15 cellular contexts compared by ENCODE assay signal in the genomic region with DNA sequence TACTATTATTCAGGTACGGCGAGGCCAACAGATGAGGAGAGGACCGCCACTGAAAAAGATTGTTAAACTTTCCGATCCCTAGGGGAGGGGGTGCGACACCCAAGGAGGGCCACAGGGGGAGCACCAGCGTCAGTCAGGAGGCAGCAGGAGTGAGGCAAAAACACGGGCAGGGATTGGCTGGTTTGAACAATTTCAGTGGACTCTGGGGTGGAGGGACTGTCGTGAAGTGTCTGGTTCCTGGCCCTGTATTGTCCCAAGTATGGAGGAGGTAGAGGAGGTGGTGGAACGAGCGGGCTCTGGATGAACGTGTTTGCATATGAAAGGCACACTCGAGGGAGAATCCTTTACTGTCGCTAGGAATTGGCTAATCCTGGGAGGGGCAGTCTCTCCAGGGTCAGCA. TPM values are rescaled to one million over a fixed set of nuclear protein-coding genes. Genes with fewer than 3 reads are reported as not detected.
DNase-seq lines count a peak whose midpoint lies in the region; ATAC-seq, FAIRE-seq and TF ChIP-seq lines count a peak whose summit lies in the region.
"Had no signal": no experiment of that assay in that cellular context is flagged by ENCODE, and none has a peak within 500 bp of the region (broad histone marks: within the 10 kb centered on the region; RNA-seq: fewer than 3 reads in every experiment).

No MANE protein-coding gene starts in this region.

- DNase-seq in Panc1 (ENCODE audit: low read depth, low spot score) (no peak), hepatocyte (ENCODE audit: low spot score) (no peak), hippocampal formation (lab: John Stamatoyannopoulos, UW) (no peak), RCC 7860 (ENCODE audit: low spot score) (no peak), NCI-H1092 treated with DMSO at 0.1 percent for 48 hours (lab: John Stamatoyannopoulos, UW) (no peak)
- no peak for DNase-seq in CD4-positive, alpha-beta memory T cell
- DNase-seq: activated CD4-positive, CD25-positive, alpha-beta regulatory T cell; colonic mucosa; DMS79 treated with DMSO at 0.1 percent for 48 hours; NCI-H774; stimulated activated CD4-positive, alpha-beta T cell treated with anti-CD3 and anti-CD28 coated beads, Interleukin-4, amount 100 ng/mL, for 1 hour had no signal

- H3K36me3 ChIP-seq in Panc1 (ENCODE audit: control insufficient read depth, insufficient read depth, low read length) (no peaks in the 10 kb centered on the region), hepatocyte (replicated peaks; ENCODE audit: insufficient read depth, low read depth) (no peaks in the 10 kb centered on the region)
- no peaks in the 10 kb centered on the region for H3K36me3 ChIP-seq in CD4-positive, alpha-beta memory T cell (ENCODE audit: insufficient read depth, low read length)
- H3K36me3 ChIP-seq: colonic mucosa had no signal

- POLR2A ChIA-PET in Panc1 (lab: Charles Lee): no interaction called here
- POLR2A ChIA-PET in CD4-positive, alpha-beta memory T cell (lab: Charles Lee; ENCODE audit: partially characterized antibody): no interaction called here

- no peak overlapping the region for H3K4me3 Mint-ChIP-seq in CD4-positive, alpha-beta memory T cell
- H3K4me3 Mint-ChIP-seq: stimulated activated memory B cell treated with anti-CD40 and anti-IgM and Interleukin-4, amounts not matched to agents 10 μg/mL and 1 μg/mL and 100 μg/mL, for 72 hours had no signal

- H3K9me2 ChIP-seq in hepatocyte (replicated peaks; ENCODE audit: insufficient read depth): no peaks in the 10 kb centered on the region

- WGBS in hepatocyte (ENCODE audit: low lambda C conversion rate, missing lambda C conversion rate): 65% methylated on average over 13 of the region's 13 CpGs

- H3K4me1 ChIP-seq in Panc1 (ENCODE audit: control insufficient read depth, insufficient read depth, low read length) (no peaks in the 10 kb centered on the region), hepatocyte (ENCODE audit: insufficient read depth) (peaks cover 10% of the 10 kb centered on the region)
- no peaks in the 10 kb centered on the region for H3K4me1 ChIP-seq in CD4-positive, alpha-beta memory T cell (ENCODE audit: insufficient read depth, low read length)
- H3K4me1 ChIP-seq: colonic mucosa had no signal

- H3K4me3 ChIP-seq in GM12875 (ENCODE audit: low read depth, low read length): no peak overlapping the region
- no peak overlapping the region for H3K4me3 ChIP-seq in Panc1 (ENCODE audit: low read depth in 2 of 2, low read length in 2 of 2)
- H3K4me3 ChIP-seq in hepatocyte: no peak overlapping the region
- no peak overlapping the region for H3K4me3 ChIP-seq in CD4-positive, alpha-beta memory T cell (ENCODE audit: low read length in 2 of 2)
- H3K4me3 ChIP-seq: colonic mucosa had no signal

- H3K4me1 Mint-ChIP-seq in CD4-positive, alpha-beta memory T cell: no peaks in the 10 kb centered on the region
- H3K4me1 Mint-ChIP-seq: stimulated activated memory B cell treated with anti-CD40 and anti-IgM and Interleukin-4, amounts not matched to agents 10 μg/mL and 1 μg/mL and 100 μg/mL, for 72 hours had no signal

- H2AFZ ChIP-seq in hepatocyte: peak overlapping the region; percentile 20

- no peaks in the 10 kb centered on the region for H3K9me3 ChIP-seq in Panc1 (ENCODE audit: control insufficient read depth, insufficient read depth, low read depth, low read length)
- no peaks in the 10 kb centered on the region for H3K9me3 ChIP-seq in hepatocyte (ENCODE audit: low read depth)
- H3K9me3 ChIP-seq in CD4-positive, alpha-beta memory T cell (ENCODE audit: control insufficient read depth in 1 of 2, low read length in 2 of 2): no peaks in the 10 kb centered on the region
- H3K9me3 ChIP-seq: colonic mucosa had no signal

- TF ChIP-seq CTCF in 22Rv1 (IDR thresholded peaks at IDR 0.05) (peak; percentile 29; the same call in 1 of the 2 replicates), GM12875 (IDR thresholded peaks at IDR 0.05; ENCODE audit: borderline replicate concordance, insufficient read depth, low read depth, low read length) (peak; percentile 11; the same call in 1 of the 2 replicates), Panc1 (IDR thresholded peaks at IDR 0.05) (peak; percentile 32; the same call in 1 of the 2 replicates), hepatocyte (IDR thresholded peaks at IDR 0.05; ENCODE audit: poor library complexity) (no peak)

- H3K27ac ChIP-seq in 22Rv1 (no peak overlapping the region), Panc1 (ENCODE audit: low read length) (no peak overlapping the region), hepatocyte (peak overlapping the region; percentile 50)
- no peak overlapping the region for H3K27ac ChIP-seq in CD4-positive, alpha-beta memory T cell (ENCODE audit: low read depth, low read length)
- H3K27ac ChIP-seq: colonic mucosa had no signal

- no peak for FAIRE-seq in RCC 7860 (lab: Jason Lieb, UNC)
- FAIRE-seq: GM18507 had no signal

- H3K27me3 Mint-ChIP-seq in CD4-positive, alpha-beta memory T cell: peaks cover 7 to 11% of the 10 kb centered on the region in 2 donors

- no peak overlapping the region for H3K27ac Mint-ChIP-seq in CD4-positive, alpha-beta memory T cell
- H3K27ac Mint-ChIP-seq: stimulated activated memory B cell treated with anti-CD40 and anti-IgM and Interleukin-4, amounts not matched to agents 10 μg/mL and 1 μg/mL and 100 μg/mL, for 72 hours had no signal

- ATAC-seq in Panc1: peak; percentile 21; the same call in 1 of the 2 replicates
- ATAC-seq: stimulated activated memory B cell treated with anti-CD40 and anti-IgM and Interleukin-4, amounts not matched to agents 10 μg/mL and 1 μg/mL and 100 μg/mL, for 72 hours had no signal

- intact Hi-C loops in Panc1 (cut with micrococcal nuclease; ENCODE audit: unreplicated experiment): no loop called here
- intact Hi-C loops in CD4-positive, alpha-beta memory T cell (cut with micrococcal nuclease): no loop called here

- no peaks in the 10 kb centered on the region for H3K36me3 Mint-ChIP-seq in CD4-positive, alpha-beta memory T cell
- H3K36me3 Mint-ChIP-seq: stimulated activated memory B cell treated with anti-CD40 and anti-IgM and Interleukin-4, amounts not matched to agents 10 μg/mL and 1 μg/mL and 100 μg/mL, for 72 hours had no signal

- H4K20me1 ChIP-seq in hepatocyte (ENCODE audit: insufficient read depth, poor library complexity, severe bottlenecking): no peaks in the 10 kb centered on the region

- in situ Hi-C loops in Panc1 (cut with HindIII; ENCODE audit: low pct_unique_long_range_greater_than_20kb, low sequenced_read_pairs): no loop called here

- no peaks in the 10 kb centered on the region for H3K27me3 ChIP-seq in Panc1 (ENCODE audit: control insufficient read depth, insufficient read depth, low read length)
- H3K27me3 ChIP-seq in hepatocyte: no peaks in the 10 kb centered on the region
- H3K27me3 ChIP-seq in CD4-positive, alpha-beta memory T cell (ENCODE audit: insufficient read depth, low read length): no peaks in the 10 kb centered on the region
- H3K27me3 ChIP-seq: colonic mucosa had no signal

- no peaks in the 10 kb centered on the region for H3K9me3 Mint-ChIP-seq in CD4-positive, alpha-beta memory T cell
- H3K9me3 Mint-ChIP-seq: stimulated activated memory B cell treated with anti-CD40 and anti-IgM and Interleukin-4, amounts not matched to agents 10 μg/mL and 1 μg/mL and 100 μg/mL, for 72 hours had no signal

- CTCF ChIA-PET in Panc1 (lab: Charles Lee): no interaction called here
- CTCF ChIA-PET in CD4-positive, alpha-beta memory T cell (lab: Charles Lee; ENCODE audit: partially characterized antibody): no interaction called here

- H3K79me2 ChIP-seq in hepatocyte: no peaks in the 10 kb centered on the region

- no peak overlapping the region for H3K4me2 ChIP-seq in hepatocyte

- BruUV-seq in Panc1 (replicated peaks; lab: Mats Ljungman, UMichigan): no TSS peak

RNA-seq across cellular contexts. Expression of a gene that starts 32.5 kb away (rescaled TPM):
- 33.1 TPM for total RNA-seq in Panc1 (2021; ENCODE audit: unreplicated experiment)
- 26.9 TPM for polyA plus RNA-seq in Panc1 (2012; ENCODE audit: insufficient read length)
- total RNA-seq in hepatocyte: 16.1 and 18.6 TPM in 2 replicates
- 22.9 and 27.6 TPM in 2 replicates for polyA plus RNA-seq in hepatocyte
- total RNA-seq in CD4-positive, alpha-beta memory T cell: 10 to 100 TPM; 11.3 to 11.5 TPM
- 10 to 100 TPM in 1 of 2 donors, 1 to 10 TPM in 1; 5.9 to 11.6 TPM for polyA plus RNA-seq in CD4-positive, alpha-beta memory T cell
